ENCODE assay signal across 10 cellular contexts in genomic region chr7:158809596-158809995, GRCh38. TPM values are rescaled to one million over a fixed set of nuclear protein-coding genes. Genes with fewer than 3 reads are reported as not detected.
DNase-seq lines count a peak whose midpoint lies in the region; ATAC-seq and TF ChIP-seq lines count a peak whose summit lies in the region.
"Had no signal": no experiment of that assay in that cellular context is flagged by ENCODE, and none has a peak within 500 bp of the region (broad histone marks: within the 10 kb centered on the region; RNA-seq: fewer than 3 reads in every experiment).

No MANE protein-coding gene starts in this region.

- no peaks in the 10 kb centered on the region for H3K9me3 ChIP-seq in CD8-positive, alpha-beta T cell (ENCODE audit: low read length)
- no peaks in the 10 kb centered on the region for H3K9me3 ChIP-seq in stomach
- H3K9me3 ChIP-seq in aorta (ENCODE audit: control insufficient read depth, low read length), result no peaks in the 10 kb centered on the region

- peak overlapping the region; percentile 31 for H3K4me3 Mint-ChIP-seq in CD8-positive, alpha-beta T cell

- H3K4me3 ChIP-seq in CD8-positive, alpha-beta T cell (ENCODE audit: low read depth, low read length), result no peak overlapping the region
- H3K4me3 ChIP-seq in stomach (no peak overlapping the region), aorta (ENCODE audit: low read length in 2 of 2) (no peak overlapping the region)

- DNase-seq in CD8-positive, alpha-beta T cell, result no peak
- DNase-seq in amniotic epithelial cell (ENCODE audit: low read depth) (peak; percentile 65), stomach (no peak), hippocampal formation (lab: John Stamatoyannopoulos, UW) (no peak), aorta (no peak), NCI-H446 (lab: John Stamatoyannopoulos, UW) (no peak)
- DNase-seq: effector CD4-positive, alpha-beta T cell; right cardiac atrium had no signal

- CTCF ChIA-PET in CD8-positive, alpha-beta T cell (lab: Charles Lee), result interaction anchor here (0.9 to 1.0 kb wide), 2 partner anchors 14 to 16 kb away, joined by 3 to 4 read pairs; no protein-coding TSS in a partner anchor

- no peak for TF ChIP-seq EP300 in stomach (IDR thresholded peaks at IDR 0.05)

- no peak for TF ChIP-seq CTCF in CD8-positive, alpha-beta T cell (IDR thresholded peaks at IDR 0.05)
- TF ChIP-seq CTCF in stomach (IDR thresholded peaks at IDR 0.05), result no peak

- H3K9me3 Mint-ChIP-seq in CD8-positive, alpha-beta T cell, result peaks cover 1% of the 10 kb centered on the region

- TF ChIP-seq POLR2A in stomach (IDR thresholded peaks at IDR 0.05), result no peak

- H3K36me3 Mint-ChIP-seq in CD8-positive, alpha-beta T cell, result peaks cover 54% of the 10 kb centered on the region

- intact Hi-C loops in CD8-positive, alpha-beta T cell (cut with DNase I, micrococcal nuclease), result no loop called here
- intact Hi-C loops in stomach (cut with DNase I; ENCODE audit: low total_unique reads) (no loop called here), aorta (cut with DNase I) (no loop called here)

- H3K36me3 ChIP-seq in CD8-positive, alpha-beta T cell (ENCODE audit: insufficient read depth, low read length), result peaks cover 13% of the 10 kb centered on the region
- peaks cover 0 to 19% (median 13%) of the 10 kb centered on the region in 4 donors for H3K36me3 ChIP-seq in stomach
- no peaks in the 10 kb centered on the region for H3K36me3 ChIP-seq in aorta (ENCODE audit: control insufficient read depth in 1 of 2, insufficient read depth in 2 of 2, low read length in 1 of 2)

- H3K27me3 Mint-ChIP-seq in CD8-positive, alpha-beta T cell (ENCODE audit: low read depth), result no peaks in the 10 kb centered on the region

- H3K4me1 Mint-ChIP-seq in CD8-positive, alpha-beta T cell (ENCODE audit: low read depth), result peaks cover 77% of the 10 kb centered on the region

- no peaks in the 10 kb centered on the region for H3K27me3 ChIP-seq in CD8-positive, alpha-beta T cell (ENCODE audit: insufficient read depth, low read length)
- H3K27me3 ChIP-seq in stomach (no peaks in the 10 kb centered on the region), aorta (ENCODE audit: control insufficient read depth in 1 of 2, insufficient read depth in 2 of 2, low read length in 1 of 2) (no peaks in the 10 kb centered on the region)

- no peak for ATAC-seq in CD8-positive, alpha-beta T cell
- ATAC-seq in GM19397 (IDR thresholded peaks at IDR 0.05; ENCODE audit: unreplicated experiment) (peak; percentile 91), HG03196 (IDR thresholded peaks at IDR 0.05; ENCODE audit: unreplicated experiment) (peak; percentile 77), aorta (ENCODE audit: low FRiP score) (no peak)

- peaks cover 67% of the 10 kb centered on the region for H3K4me1 ChIP-seq in CD8-positive, alpha-beta T cell (ENCODE audit: insufficient read depth, low read length)
- H3K4me1 ChIP-seq in stomach (peaks cover 10 to 56% (median 18%) of the 10 kb centered on the region in 4 donors), aorta (ENCODE audit: control insufficient read depth in 1 of 2, insufficient read depth in 2 of 2, low read length in 2 of 2) (peaks cover 0 to 2% of the 10 kb centered on the region in 2 donors)

- POLR2A ChIA-PET in CD8-positive, alpha-beta T cell (lab: Charles Lee), result interaction anchor here (0.7 to 4.5 kb wide), 2 partner anchors 12 to 798 kb away, joined by 3 to 32 read pairs; no protein-coding TSS in a partner anchor

- H3K27ac ChIP-seq in CD8-positive, alpha-beta T cell (ENCODE audit: low read depth, low read length), result no peak overlapping the region
- H3K27ac ChIP-seq in stomach (peak overlapping the region in 1 of 5 donors; percentile 25), aorta (ENCODE audit: low read depth in 1 of 2, low read length in 2 of 2) (peak overlapping the region in 1 of 2 donors; percentile 7)

- peak overlapping the region; percentile 83 for H3K27ac Mint-ChIP-seq in CD8-positive, alpha-beta T cell

- WGBS in stomach, 5 donors, result 72 to 93% (median 88%) methylated on average over 1 of the region's 1 CpG
- 55 to 64% methylated on average over 1 of the region's 1 CpG for WGBS in aorta, 2 donors

RNA-seq across cellular contexts. Expression of gene ESYT2, which starts 19.7 kb away (rescaled TPM):
- 10 to 100 TPM; 76.8 to 84.4 TPM for total RNA-seq in CD8-positive, alpha-beta T cell
- total RNA-seq in stomach (100 to 1,000 TPM in 2 of 5 donors, 10 to 100 TPM in 3; 21.6 to 137 (median 62.6) TPM), aorta (100 to 1,000 TPM; 146 to 172 TPM)
- polyA plus RNA-seq in stomach (10 to 100 TPM in 1 of 3 donors, 1 to 10 TPM in 2; 7.6 to 22.2 (median 7.8) TPM), aorta (10 to 100 TPM; 30.6 to 69.1 TPM)

RNA-seq across cellular contexts. Expression of gene DYNC2I1, which starts 46.8 kb away (rescaled TPM):
- 10 to 100 TPM; 13.0 to 14.2 TPM for total RNA-seq in CD8-positive, alpha-beta T cell
- 10 to 100 TPM; 12.3 to 33.5 (median 22.0) TPM for total RNA-seq in stomach
- 1 to 10 TPM; 8.1 to 9.5 (median 8.2) TPM for polyA plus RNA-seq in stomach
- 10 to 100 TPM; 24.7 to 36.5 TPM for total RNA-seq in aorta
- polyA plus RNA-seq in aorta, result 10 to 100 TPM; 17.1 to 19.5 TPM

Comparison
In these comparisons a context has a peak if more than half of its experiments do, and no peak if none do; other contexts are left out.
1. ATAC-seq: peak in GM19397 (single experiment) and HG03196 (single experiment); none in CD8-positive, alpha-beta T cell (single experiment) and aorta (single experiment).